9 cellular contexts compared by ENCODE assay signal in the genomic region with DNA sequence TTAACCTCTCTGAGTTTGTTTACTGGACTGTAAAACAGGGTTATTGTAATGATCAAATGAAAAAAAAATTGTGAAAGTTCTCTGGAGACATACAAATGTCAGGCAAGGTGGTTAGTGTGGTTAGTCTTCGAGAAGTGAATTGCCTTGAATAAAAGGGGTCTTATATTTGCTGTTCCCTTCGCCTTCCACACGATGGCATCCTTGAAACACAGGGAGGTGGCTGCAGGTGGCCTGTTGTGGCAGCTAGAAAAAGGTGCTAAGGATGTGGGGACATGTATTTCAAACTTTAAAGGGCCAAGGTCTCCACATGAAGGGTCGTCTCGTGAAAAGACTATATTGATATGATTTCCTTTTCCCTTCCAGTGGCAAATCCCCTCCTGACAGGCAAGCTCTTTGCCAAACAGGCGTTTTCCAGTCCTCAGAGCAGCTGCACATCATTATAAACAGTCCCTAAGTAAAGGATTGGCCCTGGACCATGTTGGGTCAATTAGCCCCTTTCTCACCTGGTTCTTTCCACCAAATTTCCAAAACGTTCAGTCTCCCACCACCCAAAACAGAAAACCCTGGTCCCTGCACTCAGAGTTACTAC.
DNase-seq lines count a peak whose midpoint lies in the region; ATAC-seq, FAIRE-seq and TF ChIP-seq lines count a peak whose summit lies in the region.
"Had no signal": no experiment of that assay in that cellular context is flagged by ENCODE, and none has a peak within 500 bp of the region (broad histone marks: within the 10 kb centered on the region; RNA-seq: fewer than 3 reads in every experiment).

No MANE protein-coding gene starts in this region.

- CTCF ChIA-PET in AG04450 (lab: Charles Lee): interaction anchor here (0.6 to 2.3 kb wide), 19 partner anchors 8 to 418 kb away, joined by 3 to 11 read pairs (median 4); no protein-coding TSS in a partner anchor

- TF ChIP-seq CTCF in AG04450 (IDR thresholded peaks at IDR 0.05; ENCODE audit: low read depth, low read length) (peak; percentile 93), sigmoid colon (IDR thresholded peaks at IDR 0.05) (peak; percentile 40 to 63 (median 45))

- TF ChIP-seq POLR2A in GM12892 (IDR thresholded peaks at IDR 0.05; ENCODE audit: low read depth, low read length) (no peak), sigmoid colon (IDR thresholded peaks at IDR 0.05) (no peak)

- FAIRE-seq in GM12892 (lab: Jason Lieb, UNC): peak; percentile 91

- POLR2A ChIA-PET in AG04450 (lab: Yijun Ruan, JAX): interaction anchor here (1.0 to 1.1 kb wide), 2 partner anchors 162 to 164 kb away, joined by 3 to 4 read pairs; no protein-coding TSS in a partner anchor

- H3K36me3 ChIP-seq in sigmoid colon: no peaks in the 10 kb centered on the region

- no peak for TF ChIP-seq EP300 in sigmoid colon (IDR thresholded peaks at IDR 0.05)

- H3K27me3 ChIP-seq in AG04450 (ENCODE audit: control insufficient read depth, insufficient read depth, low read length) (no peaks in the 10 kb centered on the region), sigmoid colon (no peaks in the 10 kb centered on the region)

- H3K4me1 ChIP-seq in sigmoid colon: peaks cover 0 to 39% (median 25%) of the 10 kb centered on the region in 4 donors

- no peak for ATAC-seq in HG03095 (IDR thresholded peaks at IDR 0.05; ENCODE audit: unreplicated experiment)
- ATAC-seq in GM21515 (IDR thresholded peaks at IDR 0.05; ENCODE audit: unreplicated experiment): no peak

- H3K4me3 ChIP-seq in AG04450 (ENCODE audit: low read depth, low read length): no peak overlapping the region
- H3K4me3 ChIP-seq in sigmoid colon: no peak overlapping the region
- H3K4me3 ChIP-seq: skin epidermis had no signal

- 30 to 36% methylated on average over 7 of the region's 7 CpGs for WGBS in sigmoid colon, 2 donors

- no peak overlapping the region for H3K27ac ChIP-seq in AG04450 (ENCODE audit: low read depth, low read length)
- H3K27ac ChIP-seq in sigmoid colon: peak overlapping the region in 3 of 4 donors; percentile 17 to 75 (median 73)

- intact Hi-C loops in sigmoid colon (cut with DNase I): loop anchor here (2.0 to 10.0 kb wide), 2 partner anchors 321 to 421 kb away; no protein-coding TSS in a partner anchor

- DNase-seq in AG04450 (ENCODE audit: low read depth, low spot score): peak; percentile 53
- peak; percentile 34 for DNase-seq in GM12892 (ENCODE audit: insufficient read length)
- DNase-seq in NCI-H526 (lab: John Stamatoyannopoulos, UW): peak; percentile 19 to 71
- peak; percentile 48 for DNase-seq in activated CD8-positive, alpha-beta memory T cell treated with anti-CD3 and anti-CD28 coated beads, Interleukin-2, amount 50 U/mL, for 4 hours
- DNase-seq in fibroblast of gingiva (ENCODE audit: low read depth): peak; percentile 69
- no peak for DNase-seq in sigmoid colon

- H3K9me3 ChIP-seq in AG04450 (ENCODE audit: control insufficient read depth, insufficient read depth, low read length) (peaks cover 4% of the 10 kb centered on the region), sigmoid colon (no peaks in the 10 kb centered on the region)
